Comparison of ENCODE assay signal across 1 cellular context in the genomic region with DNA sequence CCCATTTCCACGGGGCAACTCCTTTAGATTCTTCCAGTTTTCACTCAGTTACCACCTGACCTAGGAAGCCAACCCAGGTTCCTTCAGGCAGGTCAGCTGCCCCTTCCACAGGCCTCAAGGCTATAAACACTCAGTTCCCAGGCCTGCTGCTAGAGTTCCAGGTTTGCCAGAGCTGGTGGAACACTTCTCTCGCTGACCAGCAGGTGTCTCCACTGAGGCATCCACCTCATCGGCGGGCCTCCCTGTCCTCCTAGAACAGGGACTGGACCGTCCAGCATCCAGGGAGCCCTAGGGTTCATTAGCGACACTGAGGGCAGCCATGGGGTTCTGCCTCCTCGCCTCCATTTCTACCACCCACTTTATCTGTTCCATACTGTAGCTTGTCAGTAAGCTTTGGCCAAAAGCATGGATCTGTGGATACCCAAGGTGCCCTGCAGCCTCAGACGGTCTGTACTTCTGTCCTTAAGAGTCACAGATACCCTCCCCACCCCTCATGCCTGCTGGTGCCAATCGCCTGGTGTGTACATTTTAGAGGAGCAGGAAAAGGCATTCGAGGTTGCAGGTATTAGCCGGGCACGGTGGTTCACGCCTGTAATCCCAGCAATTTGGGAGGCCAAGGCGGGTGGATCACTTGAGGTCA.
TF ChIP-seq lines count a peak whose summit lies in the region.

No MANE protein-coding gene starts in this region.

TF ChIP-seq in HepG2, 621 proteins besides CTCF, POLR2A, EP300 and RAD21 (continues in another document):
- TF ChIP-seq NR1H2 (CRISPR knock-in tag; IDR thresholded peaks at IDR 0.05; ENCODE audit: borderline replicate concordance, low read depth) (no peak), ZNF788 (CRISPR knock-in tag; IDR thresholded peaks at IDR 0.05; ENCODE audit: borderline replicate concordance) (peak; percentile 37; the same call in 1 of the 2 replicates), ATF7-NPFF (CRISPR knock-in tag; IDR thresholded peaks at IDR 0.05; ENCODE audit: low read depth) (no peak), PAF1 (CRISPR knock-in tag; IDR thresholded peaks at IDR 0.05) (no peak), SP1 (IDR thresholded peaks at IDR 0.05) (no peak), SP1 (CRISPR knock-in tag; IDR thresholded peaks at IDR 0.05) (no peak), PITX1 (CRISPR knock-in tag; IDR thresholded peaks at IDR 0.05) (no peak), ZNF720 (CRISPR knock-in tag; IDR thresholded peaks at IDR 0.05) (no peak), FOXK1 (CRISPR knock-in tag; IDR thresholded peaks at IDR 0.05; ENCODE audit: borderline replicate concordance, low read depth) (no peak), ELF1 (CRISPR knock-in tag; IDR thresholded peaks at IDR 0.05) (0 out of 2 replicates have a peak, but pooled peaks have one; percentile 10), DNMT3B (CRISPR knock-in tag; conservative IDR thresholded peaks at IDR 0.05) (no peak), CENPT (CRISPR knock-in tag; IDR thresholded peaks at IDR 0.05; ENCODE audit: low read depth) (no peak), CBFB (CRISPR knock-in tag; IDR thresholded peaks at IDR 0.05) (no peak), ZFP37 (CRISPR knock-in tag; IDR thresholded peaks at IDR 0.05; ENCODE audit: borderline replicate concordance) (no peak), NCOA2 (CRISPR knock-in tag; IDR thresholded peaks at IDR 0.05) (no peak), XBP1 (CRISPR knock-in tag; IDR thresholded peaks at IDR 0.05) (no peak), ZNF12 (CRISPR knock-in tag; IDR thresholded peaks at IDR 0.05) (no peak), SP140L (CRISPR knock-in tag; IDR thresholded peaks at IDR 0.05; ENCODE audit: borderline replicate concordance) (no peak), ZNF7 (CRISPR knock-in tag; IDR thresholded peaks at IDR 0.05) (no peak), MAZ (IDR thresholded peaks at IDR 0.05; ENCODE audit: borderline replicate concordance, low read depth, low read length) (no peak), MAZ (CRISPR knock-in tag; IDR thresholded peaks at IDR 0.05; ENCODE audit: low read depth) (peak; percentile 36; the same call in 1 of the 2 replicates), PCBP2 (optimal IDR thresholded peaks at IDR 0.05; ENCODE audit: low read depth, low read length, poor library complexity, severe bottlenecking) (no peak), MXD1 (CRISPR knock-in tag; IDR thresholded peaks at IDR 0.05) (no peak), NAIF1 (CRISPR knock-in tag; IDR thresholded peaks at IDR 0.05; ENCODE audit: borderline replicate concordance) (no peak), LCORL (IDR thresholded peaks at IDR 0.05) (no peak), LCORL (CRISPR knock-in tag; IDR thresholded peaks at IDR 0.05) (0 out of 2 replicates have a peak, but pooled peaks have one; percentile 43), STAG1 (CRISPR knock-in tag; IDR thresholded peaks at IDR 0.05) (peak; percentile 82), ZNF580 (CRISPR knock-in tag; IDR thresholded peaks at IDR 0.05; ENCODE audit: borderline replicate concordance, low read depth) (peak; percentile 59; the same call in 1 of the 2 replicates), FOXP1 (IDR thresholded peaks at IDR 0.05) (no peak), FOXP1 (CRISPR knock-in tag; IDR thresholded peaks at IDR 0.05) (no peak), ZNF274 (CRISPR knock-in tag; IDR thresholded peaks at IDR 0.05) (0 out of 2 replicates have a peak, but pooled peaks have one; percentile 38), ZNF569 (CRISPR knock-in tag; IDR thresholded peaks at IDR 0.05; ENCODE audit: borderline replicate concordance) (no peak), GATAD1 (CRISPR knock-in tag; IDR thresholded peaks at IDR 0.05) (peak; percentile 42; the same call in 1 of the 2 replicates), ZNF614 (CRISPR knock-in tag; IDR thresholded peaks at IDR 0.05; ENCODE audit: borderline replicate concordance) (peak; percentile 24; the same call in 1 of the 2 replicates), RFX3 (CRISPR knock-in tag; IDR thresholded peaks at IDR 0.05) (no peak), ZNF678 (CRISPR knock-in tag; IDR thresholded peaks at IDR 0.05) (no peak), ELK4 (CRISPR knock-in tag; IDR thresholded peaks at IDR 0.05; ENCODE audit: borderline replicate concordance) (no peak), SRSF4 (IDR thresholded peaks at IDR 0.05; ENCODE audit: low read depth, low read length, poor library complexity, severe bottlenecking) (no peak), ZSCAN31 (CRISPR knock-in tag; IDR thresholded peaks at IDR 0.05; ENCODE audit: low read depth) (no peak), IKZF5 (CRISPR knock-in tag; IDR thresholded peaks at IDR 0.05) (no peak), NR2F6 (IDR thresholded peaks at IDR 0.05) (no peak), NR2F6 (CRISPR knock-in tag; IDR thresholded peaks at IDR 0.05) (0 out of 2 replicates have a peak, but pooled peaks have one; percentile 13), IRF2 (CRISPR knock-in tag; IDR thresholded peaks at IDR 0.05) (0 out of 2 replicates have a peak, but pooled peaks have one; percentile 35), SRY (CRISPR knock-in tag; IDR thresholded peaks at IDR 0.05) (no peak), GTF3A (CRISPR knock-in tag; conservative IDR thresholded peaks at IDR 0.05) (no peak), KDM2A (CRISPR knock-in tag; IDR thresholded peaks at IDR 0.05; ENCODE audit: borderline replicate concordance, low read depth) (peak; percentile 61), GLI4 (CRISPR knock-in tag; IDR thresholded peaks at IDR 0.05; ENCODE audit: borderline replicate concordance) (no peak), ZNF563 (CRISPR knock-in tag; IDR thresholded peaks at IDR 0.05) (no peak), SP5 (CRISPR knock-in tag; IDR thresholded peaks at IDR 0.05; ENCODE audit: borderline replicate concordance, low read depth) (no peak), CREB1 (IDR thresholded peaks at IDR 0.05) (no peak), CREB1 (CRISPR knock-in tag; IDR thresholded peaks at IDR 0.05) (no peak), SMARCE1 (IDR thresholded peaks at IDR 0.05; ENCODE audit: borderline replicate concordance) (no peak), FOXO4 (CRISPR knock-in tag; conservative IDR thresholded peaks at IDR 0.05) (no peak), ZNF597 (CRISPR knock-in tag; IDR thresholded peaks at IDR 0.05) (no peak), PAWR (CRISPR knock-in tag; IDR thresholded peaks at IDR 0.05; ENCODE audit: borderline replicate concordance) (no peak), ZNF333 (CRISPR knock-in tag; IDR thresholded peaks at IDR 0.05; ENCODE audit: borderline replicate concordance) (no peak), ZFP82 (CRISPR knock-in tag; IDR thresholded peaks at IDR 0.05; ENCODE audit: borderline replicate concordance) (no peak), TEAD3 (CRISPR knock-in tag; optimal IDR thresholded peaks at IDR 0.05; ENCODE audit: borderline replicate concordance) (peak; percentile 32), ZNF264 (CRISPR knock-in tag; IDR thresholded peaks at IDR 0.05) (no peak), HDAC6 (IDR thresholded peaks at IDR 0.05; ENCODE audit: low read depth, low read length) (no peak)
- TF ChIP-seq, protein P1, sequence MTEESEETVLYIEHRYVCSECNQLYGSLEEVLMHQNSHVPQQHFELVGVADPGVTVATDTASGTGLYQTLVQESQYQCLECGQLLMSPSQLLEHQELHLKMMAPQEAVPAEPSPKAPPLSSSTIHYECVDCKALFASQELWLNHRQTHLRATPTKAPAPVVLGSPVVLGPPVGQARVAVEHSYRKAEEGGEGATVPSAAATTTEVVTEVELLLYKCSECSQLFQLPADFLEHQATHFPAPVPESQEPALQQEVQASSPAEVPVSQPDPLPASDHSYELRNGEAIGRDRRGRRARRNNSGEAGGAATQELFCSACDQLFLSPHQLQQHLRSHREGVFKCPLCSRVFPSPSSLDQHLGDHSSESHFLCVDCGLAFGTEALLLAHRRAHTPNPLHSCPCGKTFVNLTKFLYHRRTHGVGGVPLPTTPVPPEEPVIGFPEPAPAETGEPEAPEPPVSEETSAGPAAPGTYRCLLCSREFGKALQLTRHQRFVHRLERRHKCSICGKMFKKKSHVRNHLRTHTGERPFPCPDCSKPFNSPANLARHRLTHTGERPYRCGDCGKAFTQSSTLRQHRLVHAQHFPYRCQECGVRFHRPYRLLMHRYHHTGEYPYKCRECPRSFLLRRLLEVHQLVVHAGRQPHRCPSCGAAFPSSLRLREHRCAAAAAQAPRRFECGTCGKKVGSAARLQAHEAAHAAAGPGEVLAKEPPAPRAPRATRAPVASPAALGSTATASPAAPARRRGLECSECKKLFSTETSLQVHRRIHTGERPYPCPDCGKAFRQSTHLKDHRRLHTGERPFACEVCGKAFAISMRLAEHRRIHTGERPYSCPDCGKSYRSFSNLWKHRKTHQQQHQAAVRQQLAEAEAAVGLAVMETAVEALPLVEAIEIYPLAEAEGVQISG (CRISPR knock-in tag; IDR thresholded peaks at IDR 0.05): peak; percentile 44; the same call in 1 of the 2 replicates
- TF ChIP-seq, protein P2, sequence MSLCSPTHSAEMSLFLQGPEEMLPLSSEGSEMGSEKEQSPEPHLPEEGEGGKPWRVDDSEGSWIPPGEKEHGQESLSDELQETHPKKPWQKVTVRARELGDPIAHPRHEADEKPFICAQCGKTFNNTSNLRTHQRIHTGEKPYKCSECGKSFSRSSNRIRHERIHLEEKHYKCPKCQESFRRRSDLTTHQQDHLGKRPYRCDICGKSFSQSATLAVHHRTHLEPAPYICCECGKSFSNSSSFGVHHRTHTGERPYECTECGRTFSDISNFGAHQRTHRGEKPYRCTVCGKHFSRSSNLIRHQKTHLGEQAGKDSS (CRISPR knock-in tag; IDR thresholded peaks at IDR 0.05; ENCODE audit: borderline replicate concordance, low read depth): no peak
- TF ChIP-seq, protein P3, sequence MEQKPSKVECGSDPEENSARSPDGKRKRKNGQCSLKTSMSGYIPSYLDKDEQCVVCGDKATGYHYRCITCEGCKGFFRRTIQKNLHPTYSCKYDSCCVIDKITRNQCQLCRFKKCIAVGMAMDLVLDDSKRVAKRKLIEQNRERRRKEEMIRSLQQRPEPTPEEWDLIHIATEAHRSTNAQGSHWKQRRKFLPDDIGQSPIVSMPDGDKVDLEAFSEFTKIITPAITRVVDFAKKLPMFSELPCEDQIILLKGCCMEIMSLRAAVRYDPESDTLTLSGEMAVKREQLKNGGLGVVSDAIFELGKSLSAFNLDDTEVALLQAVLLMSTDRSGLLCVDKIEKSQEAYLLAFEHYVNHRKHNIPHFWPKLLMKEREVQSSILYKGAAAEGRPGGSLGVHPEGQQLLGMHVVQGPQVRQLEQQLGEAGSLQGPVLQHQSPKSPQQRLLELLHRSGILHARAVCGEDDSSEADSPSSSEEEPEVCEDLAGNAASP (CRISPR knock-in tag; IDR thresholded peaks at IDR 0.05; ENCODE audit: borderline replicate concordance): peak; percentile 47; the same call in 1 of the 2 replicates
- TF ChIP-seq, protein P4, sequence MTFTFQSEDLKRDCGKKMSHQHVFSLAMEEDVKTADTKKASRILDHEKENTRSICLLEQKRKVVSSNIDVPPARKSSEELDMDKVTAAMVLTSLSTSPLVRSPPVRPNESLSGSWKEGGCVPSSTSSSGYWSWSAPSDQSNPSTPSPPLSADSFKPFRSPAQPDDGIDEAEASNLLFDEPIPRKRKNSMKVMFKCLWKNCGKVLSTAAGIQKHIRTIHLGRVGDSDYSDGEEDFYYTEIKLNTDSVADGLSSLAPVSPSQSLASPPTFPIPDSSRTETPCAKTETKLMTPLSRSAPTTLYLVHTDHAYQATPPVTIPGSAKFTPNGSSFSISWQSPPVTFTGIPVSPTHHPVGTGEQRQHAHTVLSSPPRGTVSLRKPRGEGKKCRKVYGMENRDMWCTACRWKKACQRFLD (CRISPR knock-in tag; IDR thresholded peaks at IDR 0.05; ENCODE audit: borderline replicate concordance): no peak
